In the genomic region with DNA sequence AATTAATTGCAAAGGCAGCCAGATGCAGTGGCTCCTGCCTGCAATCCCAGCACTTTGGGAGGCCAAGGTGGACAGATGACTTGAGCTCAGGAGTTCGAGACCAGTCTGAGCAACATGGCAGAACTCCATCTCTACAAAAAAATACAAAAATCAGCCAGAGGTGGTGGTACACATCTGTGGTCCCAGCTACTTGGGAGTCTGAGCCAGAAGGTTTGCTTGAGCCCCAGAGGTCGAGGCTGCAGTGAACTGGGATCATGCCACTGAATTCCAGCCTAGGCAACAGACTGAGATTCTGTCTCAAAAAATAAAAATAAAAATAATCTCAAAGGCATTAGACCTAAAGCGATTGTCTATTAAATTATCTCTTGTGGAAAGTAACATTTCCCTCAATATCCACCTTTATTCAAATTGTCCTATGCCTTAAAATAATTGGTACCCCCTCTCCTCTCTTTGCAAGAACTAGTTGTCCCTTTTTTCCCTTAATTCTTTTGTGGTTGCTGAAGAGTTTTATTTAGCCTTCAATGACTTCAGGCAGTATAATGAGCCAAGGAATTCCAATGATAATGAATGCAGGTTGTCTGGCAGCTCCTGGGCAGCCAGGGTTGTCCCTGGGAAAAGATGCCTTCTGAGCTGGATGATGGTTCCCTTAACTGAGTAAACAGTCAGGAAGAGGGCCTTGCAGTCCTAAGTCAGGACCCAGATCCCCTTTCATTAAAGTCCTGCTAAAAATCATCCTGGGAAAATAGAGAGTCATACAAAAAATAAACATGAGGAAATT, we compare ENCODE assay signal across 1 cellular context.
TF ChIP-seq lines count a peak whose summit lies in the region.

No MANE protein-coding gene starts in this region.

TF ChIP-seq in GM23338, 12 proteins besides CTCF, POLR2A, EP300 and RAD21 (continued from another document):
- TF ChIP-seq ZNF462 (CRISPR knock-in tag; IDR thresholded peaks at IDR 0.05): peak; percentile 77
